Comparison of ENCODE assay signal across 30 cellular contexts in the genomic region with DNA sequence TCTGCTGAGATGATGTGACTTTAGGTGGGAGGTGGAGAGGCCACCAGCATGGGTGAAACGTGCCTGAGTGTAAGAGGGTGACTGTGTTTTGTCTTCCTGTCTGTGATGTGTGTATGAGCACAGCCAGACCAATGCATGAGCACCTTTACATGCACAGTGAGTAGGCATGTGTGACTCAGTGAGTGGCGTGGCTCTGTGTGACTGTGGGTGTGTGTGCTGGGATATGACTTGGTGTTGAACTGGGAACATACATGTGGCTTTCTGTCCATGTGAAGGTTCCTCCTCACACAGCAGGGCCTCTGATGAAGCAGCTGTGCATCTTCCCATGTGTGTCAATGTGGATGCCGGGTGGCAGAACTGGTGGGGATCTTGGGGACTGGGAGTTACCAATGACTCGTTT. TPM values are rescaled to one million over a fixed set of nuclear protein-coding genes. Genes with fewer than 3 reads are reported as not detected.
A peak's percentile ranks its signal among the peaks of the same experiment; 100 is the strongest.
DNase-seq lines count a peak whose midpoint lies in the region; ATAC-seq lines count a peak whose summit lies in the region.
"Had no signal": no experiment of that assay in that cellular context is flagged by ENCODE, and none has a peak within 500 bp of the region (broad histone marks: within the 10 kb centered on the region; RNA-seq: fewer than 3 reads in every experiment).

No MANE protein-coding gene starts in this region.

- peak; percentile 90 for ATAC-seq in activated CD4-positive, alpha-beta T cell treated with anti-CD3 and anti-CD28 coated beads for 36 hours
- peak; percentile 49 for ATAC-seq in stimulated activated naive CD8-positive, alpha-beta T cell treated with anti-CD3 and anti-CD28 coated beads, Interleukin-15, amount 100 ng/mL, for 72 hours
- ATAC-seq: HCT116 had no signal

- H3K27me3 Mint-ChIP-seq in activated CD4-positive, alpha-beta T cell treated with anti-CD3 and anti-CD28 coated beads for 36 hours, result peaks cover 36% of the 10 kb centered on the region
- peaks cover 20% of the 10 kb centered on the region for H3K27me3 Mint-ChIP-seq in activated CD4-positive, alpha-beta T cell treated with anti-CD3 and anti-CD28 coated beads, Interleukin-2, amount 10 ng/mL, durations not matched to agents 7 days and 5 days
- H3K27me3 Mint-ChIP-seq in stimulated activated naive CD8-positive, alpha-beta T cell treated with anti-CD3 and anti-CD28 coated beads, Interleukin-15, amount 100 ng/mL, for 72 hours, result peaks cover 31% of the 10 kb centered on the region

- peaks cover 9% of the 10 kb centered on the region for H3K9me3 Mint-ChIP-seq in activated CD4-positive, alpha-beta T cell treated with anti-CD3 and anti-CD28 coated beads for 36 hours (ENCODE audit: low read depth)
- peaks cover 14% of the 10 kb centered on the region for H3K9me3 Mint-ChIP-seq in activated CD4-positive, alpha-beta T cell treated with anti-CD3 and anti-CD28 coated beads, Interleukin-2, amount 10 ng/mL, durations not matched to agents 7 days and 5 days
- H3K9me3 Mint-ChIP-seq in stimulated activated naive CD8-positive, alpha-beta T cell treated with anti-CD3 and anti-CD28 coated beads, Interleukin-15, amount 100 ng/mL, for 72 hours, result peaks cover 11 to 16% of the 10 kb centered on the region in 2 donors

- no peak overlapping the region for H3K4me3 Mint-ChIP-seq in activated CD4-positive, alpha-beta T cell treated with anti-CD3 and anti-CD28 coated beads for 36 hours
- H3K4me3 Mint-ChIP-seq in activated CD4-positive, alpha-beta T cell treated with anti-CD3 and anti-CD28 coated beads, Interleukin-2, amount 10 ng/mL, durations not matched to agents 7 days and 5 days, result no peak overlapping the region
- no peak overlapping the region for H3K4me3 Mint-ChIP-seq in stimulated activated naive CD8-positive, alpha-beta T cell treated with anti-CD3 and anti-CD28 coated beads, Interleukin-15, amount 100 ng/mL, for 72 hours
- H3K4me3 Mint-ChIP-seq: CD4-positive, CD25-positive, alpha-beta regulatory T cell; naive B cell; stimulated activated naive CD8-positive, alpha-beta T cell treated with anti-CD3 and anti-CD28 coated beads, Interleukin-15, Interleukin-2, amounts not matched to agents 100 ng/mL and 50 ng/mL, for 24 hours had no signal

- intact Hi-C loops in activated CD4-positive, alpha-beta T cell treated with anti-CD3 and anti-CD28 coated beads for 36 hours (cut with DNase I, micrococcal nuclease), result loop anchor here in 1 of 2 experiments (2.0 kb wide), 1 partner anchor 24 kb away; no protein-coding TSS in a partner anchor

- H3K27ac Mint-ChIP-seq in activated CD4-positive, alpha-beta T cell treated with anti-CD3 and anti-CD28 coated beads for 36 hours, result no peak overlapping the region
- no peak overlapping the region for H3K27ac Mint-ChIP-seq in activated CD4-positive, alpha-beta T cell treated with anti-CD3 and anti-CD28 coated beads, Interleukin-2, amount 10 ng/mL, durations not matched to agents 7 days and 5 days
- H3K27ac Mint-ChIP-seq in stimulated activated naive CD8-positive, alpha-beta T cell treated with anti-CD3 and anti-CD28 coated beads, Interleukin-15, amount 100 ng/mL, for 72 hours, result no peak overlapping the region
- H3K27ac Mint-ChIP-seq: CD4-positive, CD25-positive, alpha-beta regulatory T cell; naive B cell; stimulated activated naive CD8-positive, alpha-beta T cell treated with anti-CD3 and anti-CD28 coated beads, Interleukin-15, Interleukin-2, amounts not matched to agents 100 ng/mL and 50 ng/mL, for 24 hours had no signal

- CTCF ChIA-PET in activated CD4-positive, alpha-beta T cell treated with anti-CD3 and anti-CD28 coated beads for 36 hours (lab: Charles Lee), result no interaction called here
- CTCF ChIA-PET in activated CD4-positive, alpha-beta T cell treated with anti-CD3 and anti-CD28 coated beads, Interleukin-2, amount 10 ng/mL, durations not matched to agents 7 days and 5 days (lab: Charles Lee), result no interaction called here

- DNase-seq in activated CD4-positive, alpha-beta T cell treated with anti-CD3 and anti-CD28 coated beads for 36 hours, result peak; percentile 74
- DNase-seq in activated CD4-positive, alpha-beta T cell treated with anti-CD3 and anti-CD28 coated beads, Interleukin-2, amount 10 ng/mL, durations not matched to agents 7 days and 5 days, result no peak
- peak; percentile 5 for DNase-seq in stimulated activated naive CD4-positive, alpha-beta T cell treated with Interleukin-2 at 50 U/mL for 16 hours (lab: John Stamatoyannopoulos, UW)
- DNase-seq in stimulated activated naive CD4-positive, alpha-beta T cell (lab: John Stamatoyannopoulos, UW), result no peak
- DNase-seq in stimulated activated CD4-positive, alpha-beta T cell treated with anti-CD3 and anti-CD28 coated beads, Interleukin-1b, Interleukin-23, amount 100 ng/mL, for 48 hours, result peak; percentile 80
- DNase-seq in stimulated activated naive CD8-positive, alpha-beta T cell treated with anti-CD3 and anti-CD28 coated beads, Interleukin-15, amount 100 ng/mL, for 72 hours, result no peak
- DNase-seq in DMS79 (lab: John Stamatoyannopoulos, UW), result no peak
- no peak for DNase-seq in HUDEP-2 (lab: John Stamatoyannopoulos, UW; ENCODE audit: unreplicated experiment in 76 of 76)
- DNase-seq: activated gamma-delta T cell; CD4-positive, CD25-positive, alpha-beta regulatory T cell; effector CD4-positive, alpha-beta T cell; head of caudate nucleus; KBM-7; kidney; MG63; naive B cell; NCI-H1105 treated with DMSO at 0.1 percent for 48 hours; NCI-H1930; Peyer's patch; SIG-M5; sigmoid colon; SW 1271 had no signal

- POLR2A ChIA-PET in activated CD4-positive, alpha-beta T cell treated with anti-CD3 and anti-CD28 coated beads for 36 hours (lab: Charles Lee), result no interaction called here
- POLR2A ChIA-PET in activated CD4-positive, alpha-beta T cell treated with anti-CD3 and anti-CD28 coated beads, Interleukin-2, amount 10 ng/mL, durations not matched to agents 7 days and 5 days (lab: Charles Lee), result no interaction called here

- H3K36me3 Mint-ChIP-seq in activated CD4-positive, alpha-beta T cell treated with anti-CD3 and anti-CD28 coated beads for 36 hours (ENCODE audit: low read depth), result no peaks in the 10 kb centered on the region
- no peaks in the 10 kb centered on the region for H3K36me3 Mint-ChIP-seq in activated CD4-positive, alpha-beta T cell treated with anti-CD3 and anti-CD28 coated beads, Interleukin-2, amount 10 ng/mL, durations not matched to agents 7 days and 5 days (ENCODE audit: low read depth)
- H3K36me3 Mint-ChIP-seq: CD4-positive, CD25-positive, alpha-beta regulatory T cell had no signal

- no peaks in the 10 kb centered on the region for H3K4me1 Mint-ChIP-seq in activated CD4-positive, alpha-beta T cell treated with anti-CD3 and anti-CD28 coated beads for 36 hours
- no peaks in the 10 kb centered on the region for H3K4me1 Mint-ChIP-seq in activated CD4-positive, alpha-beta T cell treated with anti-CD3 and anti-CD28 coated beads, Interleukin-2, amount 10 ng/mL, durations not matched to agents 7 days and 5 days
- no peaks in the 10 kb centered on the region for H3K4me1 Mint-ChIP-seq in stimulated activated naive CD8-positive, alpha-beta T cell treated with anti-CD3 and anti-CD28 coated beads, Interleukin-15, amount 100 ng/mL, for 72 hours
- H3K4me1 Mint-ChIP-seq: CD4-positive, CD25-positive, alpha-beta regulatory T cell; naive B cell had no signal

RNA-seq across cellular contexts. Expression of a gene that starts 19.9 kb away (rescaled TPM):
- total RNA-seq in activated CD4-positive, alpha-beta T cell treated with anti-CD3 and anti-CD28 coated beads for 36 hours, result not detected
- total RNA-seq in activated CD4-positive, alpha-beta T cell treated with anti-CD3 and anti-CD28 coated beads, Interleukin-2, amount 10 ng/mL, durations not matched to agents 7 days and 5 days, result not detected
- total RNA-seq: A172; CD4-positive, CD25-positive, alpha-beta regulatory T cell; fibroblast of villous mesenchyme; HT1080; kidney; liver; Peyer's patch; prostate gland; sigmoid colon; tibial nerve had no signal

RNA-seq across cellular contexts. Expression of a gene that starts 42.5 kb away (rescaled TPM):
- 10 to 100 TPM in 1 of 2 experiments, 1 to 10 TPM in 1; 9.0 to 10.7 TPM for total RNA-seq in activated CD4-positive, alpha-beta T cell treated with anti-CD3 and anti-CD28 coated beads for 36 hours
- 10 to 100 TPM; 17.2 to 20.3 TPM for total RNA-seq in activated CD4-positive, alpha-beta T cell treated with anti-CD3 and anti-CD28 coated beads, Interleukin-2, amount 10 ng/mL, durations not matched to agents 7 days and 5 days

RNA-seq across cellular contexts. Expression of a gene that starts 49.8 kb away (rescaled TPM):
- total RNA-seq in activated CD4-positive, alpha-beta T cell treated with anti-CD3 and anti-CD28 coated beads for 36 hours, result 1 to 10 TPM; 1.4 to 3.5 TPM
- total RNA-seq in activated CD4-positive, alpha-beta T cell treated with anti-CD3 and anti-CD28 coated beads, Interleukin-2, amount 10 ng/mL, durations not matched to agents 7 days and 5 days, result 1 to 10 TPM; 3.4 to 5.1 TPM

Comparison
In these comparisons a context has a peak if more than half of its experiments do, and no peak if none do; other contexts are left out.
1. DNase-seq: peak in activated CD4-positive, alpha-beta T cell treated with anti-CD3 and anti-CD28 coated beads for 36 hours (single experiment), stimulated activated naive CD4-positive, alpha-beta T cell treated with Interleukin-2 at 50 U/mL for 16 hours (single experiment) and stimulated activated CD4-positive, alpha-beta T cell treated with anti-CD3 and anti-CD28 coated beads, Interleukin-1b, Interleukin-23, amount 100 ng/mL, for 48 hours (single experiment); none in activated CD4-positive, alpha-beta T cell treated with anti-CD3 and anti-CD28 coated beads, Interleukin-2, amount 10 ng/mL, durations not matched to agents 7 days and 5 days (single experiment), stimulated activated naive CD4-positive, alpha-beta T cell (0 of 6), stimulated activated naive CD8-positive, alpha-beta T cell treated with anti-CD3 and anti-CD28 coated beads, Interleukin-15, amount 100 ng/mL, for 72 hours (0 of 2), DMS79 (single experiment) and HUDEP-2 (0 of 76).